32 cellular contexts compared by ENCODE assay signal in the genomic region with DNA sequence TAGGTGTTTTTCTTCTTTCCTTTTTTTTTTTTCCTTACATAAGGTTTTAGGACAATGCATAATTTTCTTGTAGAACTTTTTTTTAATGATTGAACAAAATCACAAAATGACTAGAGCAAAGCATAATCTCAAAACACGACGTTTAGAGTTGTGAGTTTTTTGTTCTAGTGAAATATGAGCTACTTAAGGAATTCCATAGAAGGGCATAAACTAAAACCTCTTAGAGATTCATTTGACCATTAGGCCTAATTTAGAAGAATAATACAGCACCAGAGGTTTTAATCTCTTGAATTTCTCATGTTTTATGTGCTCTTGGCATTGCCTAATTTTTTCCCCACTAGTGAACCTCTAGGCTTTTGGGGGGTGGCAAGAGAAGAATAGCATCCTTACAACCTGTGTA.
"Had no signal": no experiment of that assay in that cellular context is flagged by ENCODE, and none has a peak within 500 bp of the region (broad histone marks: within the 10 kb centered on the region; RNA-seq: fewer than 3 reads in every experiment).

No MANE protein-coding gene starts in this region.

- DNase-seq: Karpas-422, Kasumi-1, KG1, MM.1S, MV-4-11, NCI-H1048, NCI-H1092, NCI-H1092 treated with DMSO at 0.1 percent for 48 hours, NCI-H1105, NCI-H1105 treated with DMSO at 0.1 percent for 48 hours, NCI-H1417, NCI-H1417 treated with DMSO at 0.1 percent for 48 hours, NCI-H1436, NCI-H1436 treated with DMSO at 0.1 percent for 48 hours, NCI-H146, NCI-H1694, NCI-H187, NCI-H187 treated with DMSO at 0.1 percent for 48 hours, NCI-H1930, NCI-H2029, NCI-H2029 treated with DMSO at 0.1 percent for 48 hours, NCI-H2081, NCI-H2081 treated with DMSO at 0.1 percent for 48 hours, NCI-H2107, NCI-H2171, NCI-H2171 treated with DMSO at 0.1 percent for 48 hours, NCI-H2227 treated with DMSO at 0.1 percent for 48 hours, NCI-H226, NCI-H345, NCI-H510A had no signal

- H3K9ac ChIP-seq: KMS-11 had no signal

- H3K4me2 ChIP-seq: KMS-11 had no signal

- H3K4me3 ChIP-seq: MG63 had no signal

- H3K27ac ChIP-seq: KMS-11 had no signal

- H3K36me3 ChIP-seq: MG63 had no signal

- H3K27me3 ChIP-seq: MG63 had no signal
